Comparison of ENCODE assay signal across 8 cellular contexts in genomic region chr3:12556723-12557471, GRCh38. TPM values are rescaled to one million over a fixed set of nuclear protein-coding genes. Genes with fewer than 3 reads are reported as not detected.
DNase-seq lines count a peak whose midpoint lies in the region; ATAC-seq, FAIRE-seq and TF ChIP-seq lines count a peak whose summit lies in the region.

Gene MKRN2 (plus strand): TSS chr3:12557087. CDS start chr3:12557151, 64 bp downstream.

- in situ Hi-C loops in mammary epithelial cell (cut with MboI; ENCODE audit: low sequenced_read_pairs in 2 of 2) = no loop called here

- peaks cover 23% of the 10 kb centered on the region for H3K4me1 ChIP-seq in A549
- peaks cover 19% of the 10 kb centered on the region for H3K4me1 ChIP-seq in mammary epithelial cell (ENCODE audit: insufficient read depth, low read length)

- peak within 1 kb of the TSS; percentile 94 for H3K9ac ChIP-seq in mammary epithelial cell (ENCODE audit: insufficient read depth, low read length)

- dilution Hi-C loops in mammary epithelial cell (cut with HindIII; ENCODE audit: low sequenced_read_pairs) = no loop called here

- H3K9me3 ChIP-seq in A549 = no peaks in the 10 kb centered on the region
- H3K9me3 ChIP-seq in mammary epithelial cell (replicated peaks; ENCODE audit: insufficient read depth, low read length) = no peaks in the 10 kb centered on the region

- peak in 1 of 2 experiments; percentile 18; a peak in 2 of 5 replicates for TF ChIP-seq RAD21 in A549 (conservative IDR thresholded peaks at IDR 0.05 in 1 of 2, IDR thresholded peaks at IDR 0.05 in 1 of 2)

- DNase-seq in A549 (ENCODE audit: low read depth in 1 of 2, low spot score in 1 of 2) (peak; percentile 74 to 91), NCI-H2196 treated with DMSO at 0.1 percent for 48 hours (lab: John Stamatoyannopoulos, UW; ENCODE audit: unreplicated experiment) (peak; percentile 30), mammary epithelial cell (peak; percentile 89), iPS-NIHi7 (ENCODE audit: extremely low spot score) (peak; percentile 93), smooth muscle cell of the brain vasculature (ENCODE audit: low read depth, low spot score) (peak; percentile 57)

- POLR2A ChIA-PET in A549 (lab: Yijun Ruan, JAX) = interaction anchor here (0.7 to 1.2 kb wide), 2 partner anchors 73 to 107 kb away, joined by 3 to 4 read pairs; partner anchors contain the start of gene TSEN2

- H3K4me3 ChIP-seq in A549 (peak within 1 kb of the TSS; percentile 86), WI38 (ENCODE audit: low read depth, low read length) (peak within 1 kb of the TSS; percentile 85), mammary epithelial cell (replicated peaks in 1 of 3; ENCODE audit: insufficient read depth in 1 of 3, low read depth in 2 of 3, low read length in 3 of 3) (peak within 1 kb of the TSS; percentile 95 to 97 (median 96))

- H3K4me2 ChIP-seq in A549 (peak within 1 kb of the TSS; percentile 98), mammary epithelial cell (ENCODE audit: insufficient read depth, low read depth, low read length) (peak within 1 kb of the TSS; percentile 84)

- intact Hi-C loops in mammary epithelial cell (cut with micrococcal nuclease) = loop anchor here (1.0 to 2.0 kb wide), 3 partner anchors 12 to 150 kb away; partner anchors contain the start of gene MKRN2OS

- TF ChIP-seq EP300 in A549 (IDR thresholded peaks at IDR 0.05) = no peak

- H3K79me2 ChIP-seq in mammary epithelial cell (ENCODE audit: insufficient read depth, low read length) = peaks cover 50% of the 10 kb centered on the region

- 1% methylated on average over 13 of the region's 75 CpGs for WGBS in A549 (ENCODE audit: missing lambda C conversion rate)
- WGBS in mammary epithelial cell (ENCODE audit: low coverage, missing lambda C conversion rate) = 2% methylated on average over 15 of the region's 75 CpGs

- peak within 1 kb of the TSS; percentile 99 for H2AFZ ChIP-seq in mammary epithelial cell (ENCODE audit: low read depth, low read length)

- H4K20me1 ChIP-seq in mammary epithelial cell (ENCODE audit: insufficient read depth, low read length) = no peaks in the 10 kb centered on the region

- FAIRE-seq in A549 (lab: Jason Lieb, UNC) = no peak

- ATAC-seq in A549 (peak; percentile 91 to 96), GM18519 (IDR thresholded peaks at IDR 0.05; ENCODE audit: low FRiP score, unreplicated experiment) (peak; percentile 59), HG03045 (IDR thresholded peaks at IDR 0.05; ENCODE audit: unreplicated experiment) (peak; percentile 81)

- CTCF ChIA-PET in A549 (lab: Yijun Ruan, JAX) (interaction anchor here (0.8 to 1.2 kb wide), 2 partner anchors 14 to 124 kb away, joined by 3 to 4 read pairs; no protein-coding TSS in a partner anchor), mammary epithelial cell (lab: Charles Lee; ENCODE audit: low non-redundant PET) (no interaction called here)

- TF ChIP-seq CTCF in A549 (IDR thresholded peaks at IDR 0.05) (no peak), WI38 (IDR thresholded peaks at IDR 0.05; ENCODE audit: low read depth, low read length) (no peak), mammary epithelial cell (conservative IDR thresholded peaks at IDR 0.05 in 1 of 2, IDR thresholded peaks at IDR 0.05 in 1 of 2; ENCODE audit: extremely low read depth in 1 of 2, insufficient read depth in 1 of 2, low read depth in 1 of 2, low read length in 2 of 2) (no peak)

- TF ChIP-seq POLR2A in A549 (IDR thresholded peaks at IDR 0.05; ENCODE audit: low read length) = peak; percentile 98

- H3K27ac ChIP-seq in A549 (peak within 1 kb of the TSS; percentile 92 to 93), mammary epithelial cell (ENCODE audit: insufficient read depth, low read depth, low read length) (peak within 1 kb of the TSS; percentile 87)

- no peaks in the 10 kb centered on the region for H3K36me3 ChIP-seq in mammary epithelial cell (ENCODE audit: insufficient read depth, low read length)

- no TSS peak for BruUV-seq in mammary epithelial cell (replicated peaks; lab: Mats Ljungman, UMichigan)

- no peaks in the 10 kb centered on the region for H3K27me3 ChIP-seq in mammary epithelial cell (ENCODE audit: insufficient read depth, low read length)

TF ChIP-seq in A549, 52 proteins besides CTCF, POLR2A, EP300 and RAD21 (continues in another document):
- TF ChIP-seq PHF8 (IDR thresholded peaks at IDR 0.05; ENCODE audit: borderline replicate concordance, low read depth) (peak; percentile 95), TFCP2L1 (CRISPR knock-in tag; IDR thresholded peaks at IDR 0.05) (0 out of 2 replicates have a peak, but pooled peaks have one; percentile 31), JUN (IDR thresholded peaks at IDR 0.05) (peak; percentile 71 to 94), MAZ (IDR thresholded peaks at IDR 0.05; ENCODE audit: borderline replicate concordance, low read depth, low read length) (0 out of 2 replicates have a peak, but pooled peaks have one; percentile 53), RNF2 (IDR thresholded peaks at IDR 0.05; ENCODE audit: borderline replicate concordance, low read depth) (no peak), ZSCAN20 (CRISPR knock-in tag; IDR thresholded peaks at IDR 0.05) (no peak), MYC (IDR thresholded peaks at IDR 0.05; ENCODE audit: borderline replicate concordance, low read length) (peak; percentile 87), ESRRA (IDR thresholded peaks at IDR 0.05; ENCODE audit: borderline replicate concordance, low read length) (peak; percentile 65; the same call in 1 of the 2 replicates), ELK1 (IDR thresholded peaks at IDR 0.05; ENCODE audit: low read depth, low read length) (no peak), ZFP36 (IDR thresholded peaks at IDR 0.05; ENCODE audit: borderline replicate concordance, partially characterized antibody) (no peak), E2F6 (IDR thresholded peaks at IDR 0.05; ENCODE audit: borderline replicate concordance, low read depth) (peak; percentile 55; the same call in 1 of the 2 replicates), FOSL2 (IDR thresholded peaks at IDR 0.05) (no peak), FOSL2 (CRISPR knock-in tag; IDR thresholded peaks at IDR 0.05) (peak; percentile 44; the same call in 1 of the 2 replicates), HEYL (CRISPR knock-in tag; IDR thresholded peaks at IDR 0.05) (no peak), BCL3 (IDR thresholded peaks at IDR 0.05) (peak; percentile 93; the same call in 2 of the 3 replicates), REST (IDR thresholded peaks at IDR 0.05) (no peak)

RNA-seq across cellular contexts. Expression of gene MKRN2, which starts in this region (rescaled TPM):
- polyA plus RNA-seq in A549 (2011; rRNA removed) (34.3 and 35.3 TPM in 2 replicates), A549 (2017; fragmentation: RNase III; extraction: RNeasy Plus Mini Kit Qiagen cat#74134 plus additional on column Dnase treatment) (19.0 to 21.1 TPM (median 21.0 TPM) in 3 replicates), mammary epithelial cell (25.1 TPM)
- 24.3 and 28.3 TPM in 2 replicates for polyA plus RNA-seq in A549 (2012; cell fraction: cytosol; rRNA removed)
- 18.2 and 20.3 TPM in 2 replicates for polyA plus RNA-seq in A549 (2012; cell fraction: nucleus; rRNA removed)
- 28.6 and 30.9 TPM in 2 replicates for polyA minus RNA-seq in A549 (2011; rRNA and poly(A)+ RNA removed)
- 10 to 100 TPM; 26.3 to 35.0 TPM for total RNA-seq in mammary epithelial cell
- 51.8 TPM for polyA minus RNA-seq in mammary epithelial cell

Comparison
In these comparisons a context has a peak if more than half of its experiments do, and no peak if none do; other contexts are left out.
1. Peak in every context shown above with its lines: DNase-seq, ATAC-seq, H3K4me3 ChIP-seq and H3K27ac ChIP-seq.
2. DNase-seq: peak in every context shown above with its lines; median percentile 93 in iPS-NIHi7; 89 in mammary epithelial cell; 82 in A549; 57 in smooth muscle cell of the brain vasculature; 30 in NCI-H2196 treated with DMSO at 0.1 percent for 48 hours.